In genomic region chr12:83665755-83666154, GRCh38 we compare ENCODE assay signal across 22 cellular contexts.
"Had no signal": no experiment of that assay in that cellular context is flagged by ENCODE, and none has a peak within 500 bp of the region (broad histone marks: within the 10 kb centered on the region; RNA-seq: fewer than 3 reads in every experiment).

No MANE protein-coding gene starts in this region.

- H3K9me3 ChIP-seq: heart right ventricle, ovary, right atrium auricular region, sigmoid colon, testis, tibial nerve, upper lobe of right lung, vagina had no signal

- H3K4me1 ChIP-seq: right atrium auricular region, sigmoid colon, testis, upper lobe of right lung, vagina had no signal

- H3K36me3 ChIP-seq: heart right ventricle, ovary, right atrium auricular region, sigmoid colon, tibial nerve, upper lobe of right lung, vagina had no signal

- H3K27me3 ChIP-seq: heart right ventricle, ovary, right atrium auricular region, sigmoid colon, testis, tibial nerve, upper lobe of right lung, vagina had no signal

- DNase-seq: effector CD4-positive, alpha-beta T cell; endodermal cell; erythroblast; foreskin melanocyte; heart right ventricle; hypothalamus; kidney glomerular epithelial cell; mammary epithelial cell; naive thymus-derived CD4-positive, alpha-beta T cell; nephron progenitor cell; ovary; sigmoid colon; stimulated activated CD4-positive, alpha-beta T cell treated with anti-CD3 and anti-CD28 coated beads, Interleukin-2, amount 100 ng/mL, for 24 hours; stimulated activated CD4-positive, alpha-beta T cell treated with anti-CD3 and anti-CD28 coated beads, Interleukin-4, amount 100 ng/mL, for 4 hours; stimulated activated naive B cell treated with anti-CD40 and anti-IgM and Interleukin-4, amounts not matched to agents 10 μg/mL and 1 μg/mL and 100 μg/mL, for 72 hours; stimulated activated naive CD8-positive, alpha-beta T cell treated with anti-CD3 and anti-CD28 coated beads, Interleukin-15, amount 100 ng/mL, for 72 hours; testis; upper lobe of right lung had no signal

- H3K27ac ChIP-seq: heart right ventricle, ovary, right atrium auricular region, sigmoid colon, skin epidermis, testis, tibial nerve, upper lobe of right lung, vagina had no signal

- H3K4me3 ChIP-seq: heart right ventricle, ovary, right atrium auricular region, sigmoid colon, skin epidermis, testis, tibial nerve, upper lobe of right lung, vagina had no signal
